10 cellular contexts compared by ENCODE assay signal in the genomic region with DNA sequence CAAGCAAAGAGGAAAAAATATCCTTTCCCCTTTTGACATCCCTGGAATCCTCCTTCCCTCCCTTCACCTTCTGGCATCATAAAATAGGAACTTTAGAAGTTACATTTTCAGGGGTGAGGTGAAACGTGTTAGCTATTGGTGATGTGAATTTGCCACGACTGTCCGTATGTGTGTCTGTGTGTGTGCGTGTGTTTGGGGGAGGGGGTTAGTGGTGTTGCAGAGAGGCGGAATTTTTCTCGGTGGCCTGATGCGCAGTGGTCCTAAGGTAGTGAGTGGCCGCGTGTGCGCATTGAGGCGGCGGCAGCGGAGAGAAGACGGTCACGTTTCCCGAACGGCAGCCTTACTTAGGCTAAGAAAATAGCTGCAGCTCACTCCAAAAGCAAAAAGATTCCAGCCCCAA. TPM values are rescaled to one million over a fixed set of nuclear protein-coding genes. Genes with fewer than 3 reads are reported as not detected.
DNase-seq lines count a peak whose midpoint lies in the region; ATAC-seq and TF ChIP-seq lines count a peak whose summit lies in the region.
"Had no signal": no experiment of that assay in that cellular context is flagged by ENCODE, and none has a peak within 500 bp of the region (broad histone marks: within the 10 kb centered on the region; RNA-seq: fewer than 3 reads in every experiment).

No MANE protein-coding gene starts in this region.

- no peaks in the 10 kb centered on the region for H3K9me2 ChIP-seq in PC-9 (ENCODE audit: insufficient read depth)

- intact Hi-C loops in PC-9 (cut with micrococcal nuclease; ENCODE audit: unreplicated experiment) = loop anchor here (10.0 kb wide), 1 partner anchor 520 kb away; no protein-coding TSS in a partner anchor
- intact Hi-C loops in activated CD8-positive, alpha-beta T cell treated with anti-CD3 and anti-CD28 coated beads for 36 hours (cut with micrococcal nuclease) = no loop called here

- H3K27ac ChIP-seq in PC-9 = no peak overlapping the region
- H3K27ac ChIP-seq in osteoblast (ENCODE audit: low read depth, low read length) = peak overlapping the region; percentile 26

- H3K27me3 ChIP-seq in PC-9 (ENCODE audit: insufficient read depth, low read depth) (peaks cover 30% of the 10 kb centered on the region), osteoblast (ENCODE audit: insufficient read depth, low read length) (no peaks in the 10 kb centered on the region)

- no peak overlapping the region for H3K4me3 ChIP-seq in PC-9
- peak overlapping the region; percentile 84 for H3K4me3 ChIP-seq in fibroblast of mammary gland (ENCODE audit: control insufficient read depth, low read depth, low read length)
- peak overlapping the region; percentile 73 for H3K4me3 ChIP-seq in osteoblast (ENCODE audit: insufficient read depth, low read length)

- peaks cover 61% of the 10 kb centered on the region for H3K27me3 Mint-ChIP-seq in activated CD8-positive, alpha-beta T cell treated with anti-CD3 and anti-CD28 coated beads for 36 hours

- TF ChIP-seq CTCF in PC-9 (conservative IDR thresholded peaks at IDR 0.05) = no peak
- no peak for TF ChIP-seq CTCF in fibroblast of mammary gland (conservative IDR thresholded peaks at IDR 0.05; ENCODE audit: control insufficient read depth, insufficient read depth, low read depth, low read length)
- no peak for TF ChIP-seq CTCF in osteoblast (IDR thresholded peaks at IDR 0.05; ENCODE audit: extremely low read depth, low read depth, low read length)
- TF ChIP-seq CTCF in activated CD8-positive, alpha-beta T cell treated with anti-CD3 and anti-CD28 coated beads for 36 hours (IDR thresholded peaks at IDR 0.05) = no peak

- H3K4me3 Mint-ChIP-seq in activated CD8-positive, alpha-beta T cell treated with anti-CD3 and anti-CD28 coated beads for 36 hours = no peak overlapping the region
- H3K4me3 Mint-ChIP-seq: stimulated activated naive CD8-positive, alpha-beta T cell treated with anti-CD3 and anti-CD28 coated beads, Interleukin-15, Interleukin-2, amounts not matched to agents 100 ng/mL and 50 ng/mL, for 24 hours had no signal

- H3K9me3 Mint-ChIP-seq in activated CD8-positive, alpha-beta T cell treated with anti-CD3 and anti-CD28 coated beads for 36 hours = no peaks in the 10 kb centered on the region
- H3K9me3 Mint-ChIP-seq: stimulated activated naive CD8-positive, alpha-beta T cell treated with anti-CD3 and anti-CD28 coated beads, Interleukin-15, Interleukin-2, amounts not matched to agents 100 ng/mL and 50 ng/mL, for 24 hours had no signal

- peak overlapping the region; percentile 66; the same call in 1 of the 2 replicates for H3K4me2 ChIP-seq in PC-9
- H3K4me2 ChIP-seq in osteoblast (ENCODE audit: insufficient read depth, low read length) = peak overlapping the region; percentile 99

- H3F3A ChIP-seq in PC-9 (ENCODE audit: insufficient read depth, low read depth) = no peaks in the 10 kb centered on the region

- no peak for ATAC-seq in activated CD8-positive, alpha-beta T cell treated with anti-CD3 and anti-CD28 coated beads for 36 hours
- no peak for ATAC-seq in HG03196 (IDR thresholded peaks at IDR 0.05; ENCODE audit: unreplicated experiment)

- peaks cover 10% of the 10 kb centered on the region for H3K4me1 Mint-ChIP-seq in activated CD8-positive, alpha-beta T cell treated with anti-CD3 and anti-CD28 coated beads for 36 hours (ENCODE audit: low read depth)

- H3K36me3 Mint-ChIP-seq in activated CD8-positive, alpha-beta T cell treated with anti-CD3 and anti-CD28 coated beads for 36 hours (ENCODE audit: low read depth) = no peaks in the 10 kb centered on the region

- H2AFZ ChIP-seq in PC-9 (no peak overlapping the region), osteoblast (ENCODE audit: low read length) (peak overlapping the region; percentile 73)

- H3K27ac Mint-ChIP-seq in activated CD8-positive, alpha-beta T cell treated with anti-CD3 and anti-CD28 coated beads for 36 hours = no peak overlapping the region
- H3K27ac Mint-ChIP-seq: stimulated activated naive CD8-positive, alpha-beta T cell treated with anti-CD3 and anti-CD28 coated beads, Interleukin-15, Interleukin-2, amounts not matched to agents 100 ng/mL and 50 ng/mL, for 24 hours had no signal

- H3K9me3 ChIP-seq in PC-9 (ENCODE audit: insufficient read depth, low read depth) (no peaks in the 10 kb centered on the region), osteoblast (ENCODE audit: low read depth, low read length) (no peaks in the 10 kb centered on the region)

- H3K79me2 ChIP-seq in PC-9 (ENCODE audit: low read depth) (no peaks in the 10 kb centered on the region), osteoblast (ENCODE audit: insufficient read depth, low read length) (peaks cover 66% of the 10 kb centered on the region)

- H3K36me3 ChIP-seq in PC-9 (ENCODE audit: low read depth) (no peaks in the 10 kb centered on the region), osteoblast (ENCODE audit: insufficient read depth, low read length) (no peaks in the 10 kb centered on the region)

- no TSS peak for BruUV-seq in PC-9 (replicated peaks; lab: Mats Ljungman, UMichigan)

- peak; percentile 21 for DNase-seq in EL
- DNase-seq in PC-9 = no peak
- peak; percentile 28 for DNase-seq in fibroblast of mammary gland (ENCODE audit: low read depth)
- peak; percentile 72 for DNase-seq in osteoblast (ENCODE audit: insufficient read length, low spot score, missing footprints)
- no peak for DNase-seq in activated CD8-positive, alpha-beta T cell treated with anti-CD3 and anti-CD28 coated beads for 36 hours
- DNase-seq in CD1c-positive myeloid dendritic cell (ENCODE audit: extremely low spot score) = no peak
- DNase-seq in cerebellum (ENCODE audit: low spot score) = no peak
- DNase-seq: kidney glomerular epithelial cell had no signal

- POLR2A ChIA-PET in PC-9 (lab: Charles Lee; ENCODE audit: unreplicated experiment) = interaction anchor here (0.6 kb wide), 1 partner anchor 216 kb away, joined by 6 read pairs; no protein-coding TSS in a partner anchor
- POLR2A ChIA-PET in activated CD8-positive, alpha-beta T cell treated with anti-CD3 and anti-CD28 coated beads for 36 hours (lab: Charles Lee) = interaction anchor here (0.6 kb wide), 1 partner anchor 449 kb away, joined by 3 read pairs; no protein-coding TSS in a partner anchor

- CTCF ChIA-PET in PC-9 (lab: Charles Lee) = interaction anchor here (0.6 kb wide), 1 partner anchor 123 kb away, joined by 5 read pairs; no protein-coding TSS in a partner anchor
- CTCF ChIA-PET in activated CD8-positive, alpha-beta T cell treated with anti-CD3 and anti-CD28 coated beads for 36 hours (lab: Charles Lee) = interaction anchor here (0.6 kb wide), 1 partner anchor 321 kb away, joined by 3 read pairs; no protein-coding TSS in a partner anchor

- H4K20me1 ChIP-seq in PC-9 (ENCODE audit: insufficient read depth) = no peaks in the 10 kb centered on the region
- H4K20me1 ChIP-seq in osteoblast (ENCODE audit: insufficient read depth, low read length) = peaks cover 4% of the 10 kb centered on the region

- H3K4me1 ChIP-seq in PC-9 (replicated peaks; ENCODE audit: insufficient read depth) (no peaks in the 10 kb centered on the region), osteoblast (ENCODE audit: insufficient read depth, low read length) (peaks cover 39% of the 10 kb centered on the region)

RNA-seq across cellular contexts. Expression of gene FLRT2, which starts 4.5 kb away (rescaled TPM):
- 2.1 and 2.2 TPM in 2 replicates for total RNA-seq in PC-9 (2021)
- total RNA-seq in osteoblast = 39.1 and 46.3 TPM in 2 replicates
- total RNA-seq in activated CD8-positive, alpha-beta T cell treated with anti-CD3 and anti-CD28 coated beads for 36 hours = not detected
- total RNA-seq in cerebellum = 102 TPM

Comparison
In these comparisons a context has a peak if more than half of its experiments do, and no peak if none do; other contexts are left out.
1. DNase-seq: peak in EL (single experiment), fibroblast of mammary gland (single experiment) and osteoblast (single experiment); none in PC-9 (0 of 2), activated CD8-positive, alpha-beta T cell treated with anti-CD3 and anti-CD28 coated beads for 36 hours (single experiment), CD1c-positive myeloid dendritic cell (single experiment) and cerebellum (single experiment).
2. RNA of gene FLRT2, which starts 4.5 kb away (total RNA-seq): 102 TPM in cerebellum (single experiment) and 39.1 to 46.3 TPM in osteoblast; 2.1 to 2.2 TPM in PC-9 and not detected in activated CD8-positive, alpha-beta T cell treated with anti-CD3 and anti-CD28 coated beads for 36 hours; every median in the first group is over 10 times any median in the second.